Comparison of ENCODE assay signal across 16 cellular contexts in genomic region chr3:189845069-189845468, GRCh38.
A peak's percentile ranks its signal among the peaks of the same experiment; 100 is the strongest.
DNase-seq lines count a peak whose midpoint lies in the region; ATAC-seq lines count a peak whose summit lies in the region.
"Had no signal": no experiment of that assay in that cellular context is flagged by ENCODE, and none has a peak within 500 bp of the region (broad histone marks: within the 10 kb centered on the region; RNA-seq: fewer than 3 reads in every experiment).

No MANE protein-coding gene starts in this region.

- no peaks in the 10 kb centered on the region for H3K9me3 ChIP-seq in SK-N-MC (ENCODE audit: low read depth, low read length)
- H3K9me3 ChIP-seq: BE2C had no signal

- H3K9ac ChIP-seq in SK-N-MC (ENCODE audit: insufficient read length) = peak overlapping the region; percentile 10

- no peak for ATAC-seq in HG03520 (IDR thresholded peaks at IDR 0.05; ENCODE audit: unreplicated experiment)
- ATAC-seq: GM23338 had no signal

- 0 out of 2 replicates have a peak overlapping the region, but pooled peaks have one; percentile 18 for H3K27ac ChIP-seq in SK-N-MC
- H3K27ac ChIP-seq: HL-60 had no signal

- H3K36me3 ChIP-seq in SK-N-MC (ENCODE audit: insufficient read depth, low read length) = no peaks in the 10 kb centered on the region
- H3K36me3 ChIP-seq: BE2C had no signal

- no peak overlapping the region for H3K4me3 ChIP-seq in SK-N-MC
- H3K4me3 ChIP-seq: GM23338 had no signal

- peak; percentile 10 for DNase-seq in NCI-H510A treated with DMSO at 0.1 percent for 48 hours (lab: John Stamatoyannopoulos, UW)
- DNase-seq in NCI-H510A (lab: John Stamatoyannopoulos, UW) = no peak
- DNase-seq in NAMALWA (ENCODE audit: low spot score) = peak; percentile 9
- DNase-seq in SK-N-MC (ENCODE audit: low read depth, low spot score) = no peak
- no peak for DNase-seq in ureter (ENCODE audit: low spot score)
- DNase-seq in amygdala (lab: John Stamatoyannopoulos, UW) = no peak
- DNase-seq: ACHN; BE2C; C1 segment of cervical spinal cord; CD4-positive, alpha-beta T cell; DMS79 treated with DMSO at 0.1 percent for 48 hours; GF-D8; HCEC 1CT had no signal

Comparison
In these comparisons a context has a peak if more than half of its experiments do, and no peak if none do; other contexts are left out.
1. DNase-seq: peak in NCI-H510A treated with DMSO at 0.1 percent for 48 hours (single experiment) and NAMALWA (single experiment); none in NCI-H510A (single experiment), SK-N-MC (single experiment), ureter (single experiment) and amygdala (0 of 56).